Comparison of ENCODE assay signal across 11 cellular contexts in the genomic region with DNA sequence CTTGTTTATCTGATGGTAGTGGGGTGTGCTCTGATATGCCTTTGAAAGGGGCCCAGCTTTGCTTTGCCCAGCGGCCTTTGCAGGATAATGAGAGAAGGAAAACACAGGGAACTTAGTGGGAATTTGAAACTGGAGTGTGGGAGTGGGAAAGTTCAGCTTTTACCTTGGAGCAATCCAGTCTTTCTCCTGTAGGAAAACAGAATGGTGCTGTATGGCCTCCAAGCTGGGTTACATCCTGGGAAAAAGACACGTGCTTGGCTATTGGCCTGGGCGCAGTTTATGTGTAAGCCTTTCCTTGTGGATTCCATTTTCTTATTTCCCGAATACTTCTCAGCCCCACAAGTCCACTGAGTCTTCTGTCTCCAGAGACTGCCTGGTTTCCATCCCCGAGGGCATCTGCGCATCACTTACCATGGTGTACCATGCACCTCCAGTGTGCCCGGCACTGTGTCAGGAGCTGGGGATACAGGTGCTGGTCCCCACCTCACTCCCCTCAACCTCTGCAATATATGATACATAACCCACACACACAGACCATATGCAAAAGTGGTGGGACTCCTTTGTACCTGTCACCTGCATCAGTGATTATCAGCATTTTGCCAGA. TPM values are rescaled to one million over a fixed set of nuclear protein-coding genes. Genes with fewer than 3 reads are reported as not detected.
A peak's percentile ranks its signal among the peaks of the same experiment; 100 is the strongest.
DNase-seq lines count a peak whose midpoint lies in the region; ATAC-seq, FAIRE-seq and TF ChIP-seq lines count a peak whose summit lies in the region.
"Had no signal": no experiment of that assay in that cellular context is flagged by ENCODE, and none has a peak within 500 bp of the region (broad histone marks: within the 10 kb centered on the region; RNA-seq: fewer than 3 reads in every experiment).

No MANE protein-coding gene starts in this region.

- WGBS in tibial nerve, 2 donors, result 61 to 78% methylated on average over 7 of the region's 7 CpGs

- H3K27ac Mint-ChIP-seq in T-helper 1 cell treated with Interleukin-12 subunit alpha and Interleukin-12 subunit beta and Interleukin-4 antibody, amounts not matched to agents 30 μg/mL and 1 μg/mL, for 36 hours, result peak overlapping the region; percentile 7
- peak overlapping the region; percentile 91 to 94 for H3K27ac Mint-ChIP-seq in natural killer cell treated with Interleukin-12 subunit alpha and Interleukin-12 subunit beta and Interleukin-15 and Interleukin-18, amount 100 ng/mL, for 72 hours

- peaks cover 82% of the 10 kb centered on the region for H3K4me1 Mint-ChIP-seq in T-helper 1 cell treated with Interleukin-12 subunit alpha and Interleukin-12 subunit beta and Interleukin-4 antibody, amounts not matched to agents 30 μg/mL and 1 μg/mL, for 36 hours (ENCODE audit: low read depth)
- H3K4me1 Mint-ChIP-seq in natural killer cell treated with Interleukin-12 subunit alpha and Interleukin-12 subunit beta and Interleukin-15 and Interleukin-18, amount 100 ng/mL, for 72 hours (ENCODE audit: low read depth in 2 of 2), result peaks cover 89 to 97% of the 10 kb centered on the region in 2 donors

- peak overlapping the region in 35 of 59 donors; percentile 2 to 80 (median 49) for H3K27ac ChIP-seq in dorsolateral prefrontal cortex
- peak overlapping the region in 3 of 4 donors; percentile 46 to 95 (median 58) for H3K27ac ChIP-seq in tibial nerve

- peaks cover 0 to 95% (median 64%) of the 10 kb centered on the region in 4 donors for H3K4me1 ChIP-seq in tibial nerve

- TF ChIP-seq CTCF in dorsolateral prefrontal cortex (IDR thresholded peaks at IDR 0.05 in 54 of 56, conservative IDR thresholded peaks at IDR 0.05 in 2 of 56; ENCODE audit: low read depth in 1 of 56, partially characterized antibody in 56 of 56) (no peak), tibial nerve (IDR thresholded peaks at IDR 0.05) (no peak)

- TF ChIP-seq EP300 in tibial nerve (IDR thresholded peaks at IDR 0.05), result no peak

- intact Hi-C loops in dorsolateral prefrontal cortex (cut with DNase I), result no loop called here

- no peak overlapping the region for H3K4me3 Mint-ChIP-seq in T-helper 1 cell treated with Interleukin-12 subunit alpha and Interleukin-12 subunit beta and Interleukin-4 antibody, amounts not matched to agents 30 μg/mL and 1 μg/mL, for 36 hours
- H3K4me3 Mint-ChIP-seq in natural killer cell treated with Interleukin-12 subunit alpha and Interleukin-12 subunit beta and Interleukin-15 and Interleukin-18, amount 100 ng/mL, for 72 hours, result peak overlapping the region; percentile 80

- no peaks in the 10 kb centered on the region for H3K27me3 Mint-ChIP-seq in T-helper 1 cell treated with Interleukin-12 subunit alpha and Interleukin-12 subunit beta and Interleukin-4 antibody, amounts not matched to agents 30 μg/mL and 1 μg/mL, for 36 hours (ENCODE audit: low read depth)
- no peaks in the 10 kb centered on the region for H3K27me3 Mint-ChIP-seq in natural killer cell treated with Interleukin-12 subunit alpha and Interleukin-12 subunit beta and Interleukin-15 and Interleukin-18, amount 100 ng/mL, for 72 hours

- DNase-seq in T-helper 1 cell (no peak), dorsolateral prefrontal cortex (no peak), tibial nerve (ENCODE audit: low spot score in 2 of 2) (no peak), HTR-8/SVneo (ENCODE audit: insufficient read length, low spot score) (no peak), HK-2 (ENCODE audit: unreplicated experiment) (no peak), NCI-H146 (lab: John Stamatoyannopoulos, UW) (no peak)
- no peak for DNase-seq in natural killer cell treated with Interleukin-12 subunit alpha and Interleukin-12 subunit beta and Interleukin-15 and Interleukin-18, amount 100 ng/mL, for 72 hours (ENCODE audit: low spot score)
- DNase-seq: 8988T, NCI-H82 had no signal

- H3K27me3 ChIP-seq in dorsolateral prefrontal cortex, result no peaks in the 10 kb centered on the region
- no peaks in the 10 kb centered on the region for H3K27me3 ChIP-seq in tibial nerve

- peaks cover 4% of the 10 kb centered on the region for H3K9me3 Mint-ChIP-seq in T-helper 1 cell treated with Interleukin-12 subunit alpha and Interleukin-12 subunit beta and Interleukin-4 antibody, amounts not matched to agents 30 μg/mL and 1 μg/mL, for 36 hours
- H3K9me3 Mint-ChIP-seq in natural killer cell treated with Interleukin-12 subunit alpha and Interleukin-12 subunit beta and Interleukin-15 and Interleukin-18, amount 100 ng/mL, for 72 hours, result no peaks in the 10 kb centered on the region

- no peak for ATAC-seq in natural killer cell treated with Interleukin-12 subunit alpha and Interleukin-12 subunit beta and Interleukin-15 and Interleukin-18, amount 100 ng/mL, for 72 hours

- H3K36me3 Mint-ChIP-seq in T-helper 1 cell treated with Interleukin-12 subunit alpha and Interleukin-12 subunit beta and Interleukin-4 antibody, amounts not matched to agents 30 μg/mL and 1 μg/mL, for 36 hours (ENCODE audit: low read depth), result peaks cover 44% of the 10 kb centered on the region
- no peaks in the 10 kb centered on the region for H3K36me3 Mint-ChIP-seq in natural killer cell treated with Interleukin-12 subunit alpha and Interleukin-12 subunit beta and Interleukin-15 and Interleukin-18, amount 100 ng/mL, for 72 hours

- peaks cover 0 to 5% (median 0%) of the 10 kb centered on the region in 3 donors for H3K36me3 ChIP-seq in tibial nerve

- H3K4me3 ChIP-seq in dorsolateral prefrontal cortex, result no peak overlapping the region
- no peak overlapping the region for H3K4me3 ChIP-seq in tibial nerve

- TF ChIP-seq POLR2A in tibial nerve (IDR thresholded peaks at IDR 0.05), result no peak

- no peak for FAIRE-seq in HTR-8/SVneo (lab: Jason Lieb, UNC)
- FAIRE-seq: H54 had no signal

- no peaks in the 10 kb centered on the region for H3K9me3 ChIP-seq in tibial nerve

RNA-seq across cellular contexts. Expression of a gene that starts 31.5 kb away (rescaled TPM):
- total RNA-seq in dorsolateral prefrontal cortex, result 100 to 1,000 TPM; 271 to 539 (median 377) TPM
- total RNA-seq in natural killer cell treated with Interleukin-12 subunit alpha and Interleukin-12 subunit beta and Interleukin-15 and Interleukin-18, amount 100 ng/mL, for 72 hours, result 100 to 1,000 TPM; 342 to 574 TPM
- 100 to 1,000 TPM; 342 to 463 (median 382) TPM for total RNA-seq in tibial nerve
